Comparison of ENCODE assay signal across 1 cellular context in genomic region chr13:113837554-113838355, GRCh38.
TF ChIP-seq lines count a peak whose summit lies in the region.

No MANE protein-coding gene starts in this region.

TF ChIP-seq in SK-N-SH, 30 proteins besides CTCF, POLR2A, EP300 and RAD21 (continued from another document):
- TF ChIP-seq ZBTB33 (IDR thresholded peaks at IDR 0.05; ENCODE audit: borderline replicate concordance, low read depth), result no peak
- TF ChIP-seq SIN3A (IDR thresholded peaks at IDR 0.05; ENCODE audit: borderline replicate concordance, low read depth, low read length), result peak; percentile 72; the same call in 1 of the 2 replicates
- peak; percentile 83 for TF ChIP-seq TCF12 (IDR thresholded peaks at IDR 0.05)
- peak; percentile 71 for TF ChIP-seq NFIC (IDR thresholded peaks at IDR 0.05; ENCODE audit: borderline replicate concordance)
- TF ChIP-seq MAX (IDR thresholded peaks at IDR 0.05; ENCODE audit: low read depth), result peak; percentile 84
- TF ChIP-seq POLR2AphosphoS5 (IDR thresholded peaks at IDR 0.05; ENCODE audit: low read depth, low read length), result peak; percentile 71
- TF ChIP-seq TAF1 (IDR thresholded peaks at IDR 0.05; ENCODE audit: borderline replicate concordance, low read depth, low read length), result peak; percentile 65
- TF ChIP-seq PBX3 (IDR thresholded peaks at IDR 0.05), result 0 out of 2 replicates have a peak, but pooled peaks have one; percentile 3
- 0 out of 2 replicates have a peak, but pooled peaks have one; percentile 17 for TF ChIP-seq TEAD4 (IDR thresholded peaks at IDR 0.05; ENCODE audit: borderline replicate concordance, insufficient read depth)
- TF ChIP-seq YY1 (IDR thresholded peaks at IDR 0.05; ENCODE audit: low read depth), result peak; percentile 29; the same call in 1 of the 2 replicates
- TF ChIP-seq EZH2phosphoT487 (IDR thresholded peaks at IDR 0.05; ENCODE audit: borderline replicate concordance, low read depth), result no peak
- peak; percentile 89; the same call in 1 of the 2 replicates for TF ChIP-seq JUND (IDR thresholded peaks at IDR 0.05)
